ENCODE assay signal across 12 cellular contexts in genomic region chr1:234758851-234759250, GRCh38.
A peak's percentile ranks its signal among the peaks of the same experiment; 100 is the strongest.
DNase-seq lines count a peak whose midpoint lies in the region; ATAC-seq, FAIRE-seq and TF ChIP-seq lines count a peak whose summit lies in the region.
"Had no signal": no experiment of that assay in that cellular context is flagged by ENCODE, and none has a peak within 500 bp of the region (broad histone marks: within the 10 kb centered on the region; RNA-seq: fewer than 3 reads in every experiment).

No MANE protein-coding gene starts in this region.

- H3K79me2 ChIP-seq in mammary epithelial cell (ENCODE audit: insufficient read depth, low read length): no peaks in the 10 kb centered on the region

- intact Hi-C loops in CD4-positive, alpha-beta T cell (cut with DNase I, micrococcal nuclease): loop anchor here in 1 of 2 experiments (1.0 kb wide), 3 partner anchors 13 to 35 kb away; no protein-coding TSS in a partner anchor
- intact Hi-C loops in mammary epithelial cell (cut with micrococcal nuclease) (no loop called here), kidney (cut with DNase I) (no loop called here)

- no peak for TF ChIP-seq CTCF in CD4-positive, alpha-beta T cell (IDR thresholded peaks at IDR 0.05)
- TF ChIP-seq CTCF in NB4 (IDR thresholded peaks at IDR 0.05; ENCODE audit: low read depth, low read length) (no peak), mammary epithelial cell (conservative IDR thresholded peaks at IDR 0.05 in 1 of 2, IDR thresholded peaks at IDR 0.05 in 1 of 2; ENCODE audit: extremely low read depth in 1 of 2, insufficient read depth in 1 of 2, low read depth in 1 of 2, low read length in 2 of 2) (no peak), kidney (IDR thresholded peaks at IDR 0.05; ENCODE audit: borderline replicate concordance, extremely low read depth, insufficient read depth) (no peak)

- no TSS peak for BruUV-seq in mammary epithelial cell (replicated peaks; lab: Mats Ljungman, UMichigan)

- H3K27ac Mint-ChIP-seq in CD4-positive, alpha-beta T cell: peak overlapping the region; percentile 93
- H3K27ac Mint-ChIP-seq in naive B cell: peak overlapping the region in 2 of 6 donors; percentile 27 to 96

- H3K27me3 Mint-ChIP-seq in CD4-positive, alpha-beta T cell: no peaks in the 10 kb centered on the region
- peaks cover 0 to 10% (median 0%) of the 10 kb centered on the region in 3 donors for H3K27me3 Mint-ChIP-seq in naive B cell

- H3K9ac ChIP-seq in mammary epithelial cell (ENCODE audit: insufficient read depth, low read length): no peak overlapping the region
- no peak overlapping the region for H3K9ac ChIP-seq in kidney (ENCODE audit: low read length in 2 of 2)
- H3K9ac ChIP-seq: GM23248 had no signal

- no peak overlapping the region for H2AFZ ChIP-seq in mammary epithelial cell (ENCODE audit: low read depth, low read length)
- H2AFZ ChIP-seq: GM23248 had no signal

- H3K4me3 ChIP-seq in NB4 (ENCODE audit: low read depth, low read length) (no peak overlapping the region), mammary epithelial cell (replicated peaks in 1 of 3; ENCODE audit: insufficient read depth in 1 of 3, low read depth in 2 of 3, low read length in 3 of 3) (no peak overlapping the region), kidney (ENCODE audit: low read length in 2 of 2) (no peak overlapping the region)
- H3K4me3 ChIP-seq: GM23248, SK-N-MC had no signal

- H3K4me3 Mint-ChIP-seq in CD4-positive, alpha-beta T cell: peak overlapping the region; percentile 31
- H3K4me3 Mint-ChIP-seq in naive B cell: no peak overlapping the region

- POLR2A ChIA-PET in CD4-positive, alpha-beta T cell (lab: Charles Lee): interaction anchor here (0.9 to 3.0 kb wide), 3 partner anchors 10 to 158 kb away, joined by 5 to 21 read pairs (median 9); no protein-coding TSS in a partner anchor

- CTCF ChIA-PET in CD4-positive, alpha-beta T cell (lab: Charles Lee): no interaction called here
- CTCF ChIA-PET in mammary epithelial cell (lab: Charles Lee; ENCODE audit: low non-redundant PET): interaction anchor here (0.7 kb wide), 1 partner anchor 23 kb away, joined by 3 read pairs; no protein-coding TSS in a partner anchor

- no peaks in the 10 kb centered on the region for H3K36me3 ChIP-seq in mammary epithelial cell (ENCODE audit: insufficient read depth, low read length)
- no peaks in the 10 kb centered on the region for H3K36me3 ChIP-seq in kidney (ENCODE audit: control insufficient read depth in 1 of 2, insufficient read depth in 2 of 2, low read length in 2 of 2)

- no peak overlapping the region for H3K4me2 ChIP-seq in mammary epithelial cell (ENCODE audit: insufficient read depth, low read depth, low read length)

- FAIRE-seq in kidney (lab: Jason Lieb, UNC): no peak

- no peaks in the 10 kb centered on the region for H3K27me3 ChIP-seq in CD4-positive, alpha-beta T cell (ENCODE audit: control insufficient read depth, insufficient read depth, low read length)
- H3K27me3 ChIP-seq in mammary epithelial cell (ENCODE audit: insufficient read depth, low read length): no peaks in the 10 kb centered on the region

- dilution Hi-C loops in mammary epithelial cell (cut with HindIII; ENCODE audit: low sequenced_read_pairs): loop anchor here (5.0 kb wide), 1 partner anchor 93 kb away; no protein-coding TSS in a partner anchor

- H3K4me1 ChIP-seq in mammary epithelial cell (ENCODE audit: insufficient read depth, low read length) (no peaks in the 10 kb centered on the region), kidney (ENCODE audit: control insufficient read depth in 1 of 2, insufficient read depth in 1 of 2, low read depth in 1 of 2, low read length in 2 of 2) (peaks cover 0 to 8% of the 10 kb centered on the region in 2 donors)

- peak in 6 of 10 experiments; percentile 19 to 72 (median 42) for DNase-seq in CD4-positive, alpha-beta T cell
- DNase-seq in NB4 (ENCODE audit: low read depth): peak; percentile 50
- peak; percentile 37 for DNase-seq in activated gamma-delta T cell treated with anti-CD3 and anti-CD28 coated beads, Interleukin-2, amount 50 U/mL, for 16 hours (ENCODE audit: low read depth)
- no peak for DNase-seq in naive B cell
- no peak for DNase-seq in mammary epithelial cell
- no peak for DNase-seq in kidney
- DNase-seq in superior temporal gyrus (ENCODE audit: extremely low spot score): no peak
- DNase-seq: GM23248, NCI-H187, NCI-H82 had no signal

- in situ Hi-C loops in mammary epithelial cell (cut with MboI; ENCODE audit: low sequenced_read_pairs in 2 of 2): no loop called here

- H3K9me3 Mint-ChIP-seq in CD4-positive, alpha-beta T cell: no peaks in the 10 kb centered on the region
- H3K9me3 Mint-ChIP-seq in naive B cell: no peaks in the 10 kb centered on the region

- H3K4me1 Mint-ChIP-seq in CD4-positive, alpha-beta T cell (ENCODE audit: low read depth): peaks cover 58% of the 10 kb centered on the region
- H3K4me1 Mint-ChIP-seq in naive B cell: peaks cover 5 to 7% (median 6%) of the 10 kb centered on the region in 3 donors

- H4K20me1 ChIP-seq in mammary epithelial cell (ENCODE audit: insufficient read depth, low read length): no peaks in the 10 kb centered on the region

- no peak for TF ChIP-seq POLR2A in NB4 (IDR thresholded peaks at IDR 0.05; ENCODE audit: extremely low read depth, insufficient read length)

- WGBS in mammary epithelial cell (ENCODE audit: low coverage, missing lambda C conversion rate): 97% methylated on average over 11 of the region's 11 CpGs

- ATAC-seq in CD4-positive, alpha-beta T cell (ENCODE audit: poor library complexity): peak; percentile 85
- peak; percentile 53 to 61 for ATAC-seq in naive B cell (ENCODE audit: low read depth in 2 of 2)
- no peak for ATAC-seq in GM21786 (IDR thresholded peaks at IDR 0.05; ENCODE audit: unreplicated experiment)

- H3K27ac ChIP-seq in CD4-positive, alpha-beta T cell (ENCODE audit: low read depth, low read length): no peak overlapping the region
- H3K27ac ChIP-seq in mammary epithelial cell (ENCODE audit: insufficient read depth, low read depth, low read length): no peak overlapping the region
- H3K27ac ChIP-seq in kidney (ENCODE audit: low read depth in 2 of 2, low read length in 2 of 2): no peak overlapping the region
- H3K27ac ChIP-seq: GM23248, SK-N-MC had no signal

- H3K9me3 ChIP-seq in CD4-positive, alpha-beta T cell (ENCODE audit: control insufficient read depth, low read length): no peaks in the 10 kb centered on the region
- H3K9me3 ChIP-seq in mammary epithelial cell (replicated peaks; ENCODE audit: insufficient read depth, low read length) (no peaks in the 10 kb centered on the region), kidney (ENCODE audit: control insufficient read depth in 1 of 2, low read length in 2 of 2) (no peaks in the 10 kb centered on the region)

- no peaks in the 10 kb centered on the region for H3K36me3 Mint-ChIP-seq in CD4-positive, alpha-beta T cell (ENCODE audit: low read depth)
- no peaks in the 10 kb centered on the region for H3K36me3 Mint-ChIP-seq in naive B cell

Comparison
In these comparisons a context has a peak if more than half of its experiments do, and no peak if none do; other contexts are left out.
1. DNase-seq: peak in CD4-positive, alpha-beta T cell (6 of 10), NB4 (single experiment) and activated gamma-delta T cell treated with anti-CD3 and anti-CD28 coated beads, Interleukin-2, amount 50 U/mL, for 16 hours (single experiment); none in naive B cell (single experiment), mammary epithelial cell (single experiment), kidney (single experiment) and superior temporal gyrus (single experiment).